In genomic region chr4:126895988-126896570, GRCh38 we compare ENCODE assay signal across 16 cellular contexts.
"Had no signal": no experiment of that assay in that cellular context is flagged by ENCODE, and none has a peak within 500 bp of the region (broad histone marks: within the 10 kb centered on the region; RNA-seq: fewer than 3 reads in every experiment).

No MANE protein-coding gene starts in this region.

- H3K9ac ChIP-seq: neural progenitor cell had no signal

- H3K27ac ChIP-seq: gastrocnemius medialis, left ventricle myocardium inferior, lower lobe of right lung, neural progenitor cell, pancreas had no signal

- H2AFZ ChIP-seq: neural progenitor cell had no signal

- H3K36me3 ChIP-seq: gastrocnemius medialis, left ventricle myocardium inferior, lower lobe of right lung, neural progenitor cell, pancreas had no signal

- DNase-seq: effector memory CD4-positive, alpha-beta T cell; gastrocnemius medialis; left cardiac atrium; left ventricle myocardium inferior; lower lobe of right lung; midbrain; nucleus accumbens; pancreas; right cardiac atrium; small intestine; stimulated activated CD4-positive, alpha-beta T cell treated with anti-CD3 and anti-CD28 coated beads, Interleukin-12 subunit alpha, Interleukin-12 subunit beta, amount 100 ng/mL, for 4 hours; stimulated activated naive CD4-positive, alpha-beta T cell treated with Interleukin-2 at 50 U/mL for 16 hours; trophoblast cell had no signal

- H3K27me3 ChIP-seq: gastrocnemius medialis, neural progenitor cell, pancreas had no signal

- H3K4me2 ChIP-seq: neural progenitor cell had no signal

- H3K4me3 ChIP-seq: gastrocnemius medialis, left ventricle myocardium inferior, lower lobe of right lung, neural progenitor cell, pancreas had no signal

- H3K9me3 ChIP-seq: lower lobe of right lung, pancreas had no signal

- ATAC-seq: esophagus mucosa; gastrocnemius medialis; left cardiac atrium; lower lobe of right lung; natural killer cell treated with Interleukin-12 subunit alpha and Interleukin-12 subunit beta and Interleukin-15 and Interleukin-18, amount 100 ng/mL, for 72 hours; pancreas; right cardiac atrium had no signal

- H3K4me1 ChIP-seq: gastrocnemius medialis, lower lobe of right lung, neural progenitor cell, pancreas had no signal
